Comparison of ENCODE assay signal across 27 cellular contexts in the genomic region with DNA sequence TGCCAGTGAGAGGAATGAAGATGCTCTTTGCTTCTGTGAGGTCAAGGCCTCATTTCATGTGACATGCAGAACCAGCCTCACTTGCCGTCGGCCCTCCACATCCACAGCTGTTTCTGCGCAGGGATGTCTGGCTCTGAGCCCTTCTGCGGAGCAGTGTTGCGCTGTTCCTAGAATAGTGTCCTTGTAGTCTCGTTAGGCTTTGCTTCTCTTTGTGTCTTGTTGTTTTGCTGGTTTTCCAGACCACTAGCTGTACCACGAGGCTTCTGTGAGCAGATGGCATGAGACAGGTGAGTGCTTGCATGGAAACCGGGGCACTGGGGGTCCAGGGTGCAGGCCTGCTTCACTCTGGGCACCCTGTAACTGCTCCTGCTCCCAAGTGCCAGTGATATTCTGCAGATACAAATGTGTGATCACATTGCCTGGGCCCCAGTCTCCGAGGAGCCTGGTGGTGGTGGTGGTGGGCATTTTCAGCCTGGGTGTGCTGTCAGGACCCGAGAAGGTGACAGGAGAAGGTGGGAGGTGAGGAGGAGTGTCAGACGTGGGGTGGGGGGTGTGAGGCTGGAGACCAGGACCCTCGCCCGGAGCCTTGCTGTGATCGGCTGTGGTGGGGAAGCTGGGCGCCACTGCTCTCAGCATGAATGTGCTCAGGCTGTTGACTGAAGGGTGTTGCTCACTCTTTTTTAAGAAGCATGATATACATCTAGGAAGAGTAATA. TPM values are rescaled to one million over a fixed set of nuclear protein-coding genes. Genes with fewer than 3 reads are reported as not detected.
DNase-seq lines count a peak whose midpoint lies in the region; ATAC-seq, FAIRE-seq and TF ChIP-seq lines count a peak whose summit lies in the region.
"Had no signal": no experiment of that assay in that cellular context is flagged by ENCODE, and none has a peak within 500 bp of the region (broad histone marks: within the 10 kb centered on the region; RNA-seq: fewer than 3 reads in every experiment).

No MANE protein-coding gene starts in this region.

- no peak overlapping the region for H3K27ac Mint-ChIP-seq in activated T-cell treated with anti-CD3 and anti-CD28 coated beads, Interleukin-2, amount 50 U/mL, for 72 hours
- H3K27ac Mint-ChIP-seq in osteocyte (ENCODE audit: unreplicated experiment) = no peak overlapping the region
- H3K27ac Mint-ChIP-seq: CD4-positive, alpha-beta T cell; effector memory CD8-positive, alpha-beta T cell; immature natural killer cell; stimulated activated naive B cell treated with anti-CD40 and anti-IgM and Interleukin-4, amounts not matched to agents 10 μg/mL and 1 μg/mL and 100 μg/mL, for 72 hours had no signal

- no peak overlapping the region for H3K4me3 Mint-ChIP-seq in activated T-cell treated with anti-CD3 and anti-CD28 coated beads, Interleukin-2, amount 50 U/mL, for 72 hours
- no peak overlapping the region for H3K4me3 Mint-ChIP-seq in osteocyte (ENCODE audit: unreplicated experiment)
- H3K4me3 Mint-ChIP-seq: CD4-positive, alpha-beta T cell; effector memory CD8-positive, alpha-beta T cell; immature natural killer cell; stimulated activated naive B cell treated with anti-CD40 and anti-IgM and Interleukin-4, amounts not matched to agents 10 μg/mL and 1 μg/mL and 100 μg/mL, for 72 hours had no signal

- no peaks in the 10 kb centered on the region for H3K27me3 Mint-ChIP-seq in activated T-cell treated with anti-CD3 and anti-CD28 coated beads, Interleukin-2, amount 50 U/mL, for 72 hours (ENCODE audit: low read depth)
- H3K27me3 Mint-ChIP-seq in osteocyte (ENCODE audit: unreplicated experiment) = peaks cover 17% of the 10 kb centered on the region
- H3K27me3 Mint-ChIP-seq: CD4-positive, alpha-beta T cell; stimulated activated naive B cell treated with anti-CD40 and anti-IgM and Interleukin-4, amounts not matched to agents 10 μg/mL and 1 μg/mL and 100 μg/mL, for 72 hours had no signal

- DNase-seq in activated T-cell treated with anti-CD3 and anti-CD28 coated beads, Interleukin-2, amount 50 U/mL, for 1 hour = peak; percentile 6
- no peak for DNase-seq in activated T-cell treated with anti-CD3 and anti-CD28 coated beads, Interleukin-2, amount 50 U/mL, for 72 hours
- peak; percentile 73 for DNase-seq in globus pallidus (ENCODE audit: low spot score)
- DNase-seq in osteocyte (ENCODE audit: extremely low spot score, unreplicated experiment) = peak; percentile 73
- no peak for DNase-seq in urothelium cell line (ENCODE audit: low spot score)
- DNase-seq in inferior parietal cortex (ENCODE audit: extremely low spot score) = no peak
- no peak for DNase-seq in HT-29 (ENCODE audit: low spot score)
- no peak for DNase-seq in GM20000 (ENCODE audit: low spot score)
- DNase-seq: activated CD4-positive, alpha-beta T cell treated with anti-CD3 and anti-CD28 coated beads, Interleukin-2, amount 50 U/mL, for 48 hours; activated effector memory CD4-positive, alpha-beta T cell treated with Interleukin-2 at 50 U/mL for 16 hours; activated T-cell treated with anti-CD3 and anti-CD28 coated beads for 4 hours; AML-193; aorta; effector memory CD8-positive, alpha-beta T cell; erythroblast; HCEC 1CT; immature natural killer cell; Kasumi-1; NCI-H1417; NCI-H2029; NCI-H526; stimulated activated naive B cell treated with anti-CD40 and anti-IgM and Interleukin-4, amounts not matched to agents 10 μg/mL and 1 μg/mL and 100 μg/mL, for 72 hours; T-helper 1 cell had no signal

- no peaks in the 10 kb centered on the region for H3K9me3 Mint-ChIP-seq in activated T-cell treated with anti-CD3 and anti-CD28 coated beads, Interleukin-2, amount 50 U/mL, for 72 hours
- peaks cover 4% of the 10 kb centered on the region for H3K9me3 Mint-ChIP-seq in osteocyte (ENCODE audit: unreplicated experiment)
- H3K9me3 Mint-ChIP-seq: activated naive CD4-positive, alpha-beta T cell treated with anti-CD3 and anti-CD28 coated beads, Interleukin-2, amount 50 U/mL, for 72 hours; CD4-positive, alpha-beta T cell; effector memory CD8-positive, alpha-beta T cell; immature natural killer cell had no signal

- ATAC-seq in activated T-cell treated with anti-CD3 and anti-CD28 coated beads, Interleukin-2, amount 50 U/mL, for 72 hours (replicated peaks in 1 of 2) = no peak
- ATAC-seq: A549; activated naive CD4-positive, alpha-beta T cell treated with anti-CD3 and anti-CD28 coated beads, Interleukin-2, amount 50 U/mL, for 72 hours; effector memory CD8-positive, alpha-beta T cell; stimulated activated naive B cell treated with anti-CD40 and anti-IgM and Interleukin-4, amounts not matched to agents 10 μg/mL and 1 μg/mL and 100 μg/mL, for 72 hours had no signal

- peak; percentile 92 for FAIRE-seq in urothelium cell line (lab: Jason Lieb, UNC)
- FAIRE-seq: A549, D721Med had no signal

- TF ChIP-seq CTCF in osteocyte (IDR thresholded peaks at IDR 0.05) (no peak), GM20000 (IDR thresholded peaks at IDR 0.05; ENCODE audit: extremely low read depth, missing control alignments) (no peak)

- H3K36me3 Mint-ChIP-seq in activated T-cell treated with anti-CD3 and anti-CD28 coated beads, Interleukin-2, amount 50 U/mL, for 72 hours (ENCODE audit: insufficient read depth in 2 of 2) = peaks cover 0 to 3% of the 10 kb centered on the region in 2 donors
- no peaks in the 10 kb centered on the region for H3K36me3 Mint-ChIP-seq in osteocyte (ENCODE audit: unreplicated experiment)
- H3K36me3 Mint-ChIP-seq: activated naive CD4-positive, alpha-beta T cell treated with anti-CD3 and anti-CD28 coated beads, Interleukin-2, amount 50 U/mL, for 72 hours; immature natural killer cell; stimulated activated naive B cell treated with anti-CD40 and anti-IgM and Interleukin-4, amounts not matched to agents 10 μg/mL and 1 μg/mL and 100 μg/mL, for 72 hours had no signal

- H3K4me1 Mint-ChIP-seq in activated T-cell treated with anti-CD3 and anti-CD28 coated beads, Interleukin-2, amount 50 U/mL, for 72 hours (ENCODE audit: low read depth) = no peaks in the 10 kb centered on the region
- H3K4me1 Mint-ChIP-seq in osteocyte (ENCODE audit: unreplicated experiment) = peaks cover 4% of the 10 kb centered on the region
- H3K4me1 Mint-ChIP-seq: immature natural killer cell; stimulated activated naive B cell treated with anti-CD40 and anti-IgM and Interleukin-4, amounts not matched to agents 10 μg/mL and 1 μg/mL and 100 μg/mL, for 72 hours had no signal

RNA-seq across cellular contexts. Expression of a gene that starts 34.3 kb away (rescaled TPM):
- 10 to 100 TPM; 46.0 to 47.2 TPM for total RNA-seq in activated T-cell treated with anti-CD3 and anti-CD28 coated beads, Interleukin-2, amount 50 U/mL, for 72 hours
- 18.7 and 20.4 TPM in 2 replicates for total RNA-seq in osteocyte
- 1.7 and 3.6 TPM in 2 replicates for total RNA-seq in HT-29 (2014; rRNA removed; shearing (Covaris generic))

Comparison
In these comparisons a context has a peak if more than half of its experiments do, and no peak if none do; other contexts are left out.
1. DNase-seq: peak in activated T-cell treated with anti-CD3 and anti-CD28 coated beads, Interleukin-2, amount 50 U/mL, for 1 hour (single experiment), globus pallidus (single experiment) and osteocyte (single experiment); none in activated T-cell treated with anti-CD3 and anti-CD28 coated beads, Interleukin-2, amount 50 U/mL, for 72 hours (0 of 2), urothelium cell line (single experiment), inferior parietal cortex (single experiment), HT-29 (single experiment) and GM20000 (single experiment).